8 cellular contexts compared by ENCODE assay signal in genomic region chr19:48511800-48512503, GRCh38. TPM values are rescaled to one million over a fixed set of nuclear protein-coding genes. Genes with fewer than 3 reads are reported as not detected.
DNase-seq lines count a peak whose midpoint lies in the region; ATAC-seq and TF ChIP-seq lines count a peak whose summit lies in the region.

TSS of gene LMTK3 (minus strand) at chr19:48511835. CDS start at chr19:48511576, 259 bp downstream.

- ATAC-seq in PC-3 (no peak), GM21515 (IDR thresholded peaks at IDR 0.05; ENCODE audit: unreplicated experiment) (no peak), GM19351 (IDR thresholded peaks at IDR 0.05; ENCODE audit: unreplicated experiment) (no peak)

- no peaks in the 10 kb centered on the region for H3K79me2 ChIP-seq in PC-3 (ENCODE audit: low read length)

- no peaks in the 10 kb centered on the region for H3F3A ChIP-seq in PC-3 (ENCODE audit: low read length, unreplicated experiment)

- POLR2A ChIA-PET in PC-3 (lab: Charles Lee; ENCODE audit: unreplicated experiment): no interaction called here

- BruUV-seq in PC-3 (replicated peaks; lab: Mats Ljungman, UMichigan): no TSS peak

- no peak within 1 kb of the TSS for H3K27ac ChIP-seq in PC-3 (ENCODE audit: low read length)

- DNase-seq in NCI-H1092 treated with DMSO at 0.1 percent for 48 hours (lab: John Stamatoyannopoulos, UW): peak; percentile 12
- no peak for DNase-seq in NCI-H1092 (lab: John Stamatoyannopoulos, UW)
- DNase-seq in PC-3: peak; percentile 28
- peak; percentile 70 for DNase-seq in activated T-helper 9 cell treated with anti-CD3 and anti-CD28 coated beads, Interleukin-2, amount 50 U/mL, for 16 hours (ENCODE audit: low read depth)
- peak; percentile 83 to 92 for DNase-seq in hippocampal formation (lab: John Stamatoyannopoulos, UW)
- peak; percentile 76 to 79 for DNase-seq in stimulated activated CD4-positive, alpha-beta T cell treated with anti-CD3 and anti-CD28 coated beads, Interleukin-2, amount 100 ng/mL, for 24 hours

- H3K4me1 ChIP-seq in PC-3 (ENCODE audit: insufficient read depth, low read length): no peaks in the 10 kb centered on the region; the same call in 1 of the 2 replicates

- intact Hi-C loops in PC-3 (cut with micrococcal nuclease): no loop called here

- peak within 1 kb of the TSS; percentile 98 for H3K4me2 ChIP-seq in PC-3 (ENCODE audit: low read length)

- H3K27me3 ChIP-seq in PC-3 (ENCODE audit: low read length): no peaks in the 10 kb centered on the region

- no peak within 1 kb of the TSS for H3K9ac ChIP-seq in PC-3 (ENCODE audit: low read length)

- no peaks in the 10 kb centered on the region for H3K36me3 ChIP-seq in PC-3 (ENCODE audit: low read depth, low read length)

- H3K4me3 ChIP-seq in PC-3 (ENCODE audit: low read length): peak within 1 kb of the TSS; percentile 63

- no peaks in the 10 kb centered on the region for H3K9me2 ChIP-seq in PC-3 (replicated peaks; ENCODE audit: low read length)

- no peaks in the 10 kb centered on the region for H4K20me1 ChIP-seq in PC-3 (ENCODE audit: low read length)

- peak within 1 kb of the TSS; percentile 91 for H2AFZ ChIP-seq in PC-3 (ENCODE audit: low read length)

- CTCF ChIA-PET in PC-3 (lab: Charles Lee): no interaction called here

- TF ChIP-seq CTCF in PC-3 (conservative IDR thresholded peaks at IDR 0.05; ENCODE audit: low read depth, low read length): no peak

- H3K9me3 ChIP-seq in PC-3 (ENCODE audit: low read length): no peaks in the 10 kb centered on the region

RNA-seq across cellular contexts. Expression of gene LMTK3, which starts in this region (rescaled TPM):
- 4.8 and 8.3 TPM in 2 replicates for total RNA-seq in PC-3 (2014; rRNA removed)
